8 cellular contexts compared by ENCODE assay signal in the genomic region with DNA sequence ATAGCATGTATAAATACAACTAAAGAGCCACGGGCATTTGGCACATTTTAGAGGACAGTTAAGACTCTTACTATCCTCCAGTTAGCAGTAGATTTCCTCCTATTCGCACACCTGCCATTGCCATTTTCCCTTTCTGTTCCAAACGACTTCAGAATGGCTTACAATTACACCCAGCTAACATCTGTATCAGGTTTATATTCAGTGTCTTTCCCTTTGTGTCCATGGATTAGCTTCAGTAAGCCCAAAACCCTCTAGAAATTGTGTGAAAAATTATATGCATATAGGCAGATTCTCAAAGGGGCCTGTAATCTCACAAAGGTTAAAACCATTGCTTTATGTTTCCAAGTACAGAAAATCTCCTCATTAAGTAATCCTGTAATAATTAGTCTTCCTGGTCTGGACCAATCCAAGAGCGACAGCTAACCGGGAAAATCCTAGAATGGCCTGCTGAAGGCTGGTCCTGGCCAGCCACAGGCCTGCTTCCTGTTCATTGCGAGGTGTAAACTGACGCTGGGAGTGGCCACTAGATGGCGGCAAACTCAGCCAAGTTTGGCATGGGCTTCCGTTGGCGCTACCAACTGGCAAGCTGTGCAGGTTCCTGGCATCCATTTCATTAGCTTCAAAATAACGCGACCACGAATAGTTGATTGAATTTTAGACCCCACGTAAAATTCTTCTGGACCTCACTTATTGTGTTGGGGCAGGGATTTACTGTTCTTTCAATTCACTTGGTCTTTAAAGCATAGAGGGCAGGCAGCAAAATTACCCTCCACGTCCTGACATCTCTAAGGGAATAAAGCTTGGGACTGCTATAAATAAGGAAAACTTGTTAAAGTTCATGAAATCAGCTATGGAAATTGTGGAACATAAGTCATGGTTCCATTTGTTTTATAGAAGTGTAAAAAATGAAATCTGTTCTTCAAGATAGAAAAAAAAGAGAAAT. TPM values are rescaled to one million over a fixed set of nuclear protein-coding genes. Genes with fewer than 3 reads are reported as not detected.
A peak's percentile ranks its signal among the peaks of the same experiment; 100 is the strongest.
DNase-seq lines count a peak whose midpoint lies in the region; ATAC-seq and TF ChIP-seq lines count a peak whose summit lies in the region.

No MANE protein-coding gene starts in this region.

- H3K4me1 Mint-ChIP-seq in naive thymus-derived CD4-positive, alpha-beta T cell: peaks cover 61 to 94% (median 87%) of the 10 kb centered on the region in 7 donors
- H3K4me1 Mint-ChIP-seq in stimulated activated memory B cell treated with anti-CD40 and anti-IgM and Interleukin-4, amounts not matched to agents 10 μg/mL and 1 μg/mL and 100 μg/mL, for 72 hours: peaks cover 79% of the 10 kb centered on the region

- TF ChIP-seq CTCF in epithelial cell of proximal tubule (conservative IDR thresholded peaks at IDR 0.05; ENCODE audit: low read depth, low read length): peak; percentile 91

- peak overlapping the region; percentile 65 for H3K27ac ChIP-seq in naive thymus-derived CD4-positive, alpha-beta T cell (ENCODE audit: low read depth, low read length)

- peaks cover 0 to 15% (median 4%) of the 10 kb centered on the region in 11 donors for H3K9me3 Mint-ChIP-seq in naive thymus-derived CD4-positive, alpha-beta T cell
- H3K9me3 Mint-ChIP-seq in stimulated activated memory B cell treated with anti-CD40 and anti-IgM and Interleukin-4, amounts not matched to agents 10 μg/mL and 1 μg/mL and 100 μg/mL, for 72 hours: peaks cover 3% of the 10 kb centered on the region

- H3K4me3 Mint-ChIP-seq in naive thymus-derived CD4-positive, alpha-beta T cell: peak overlapping the region; percentile 9 to 94 (median 66)
- peak overlapping the region; percentile 44 for H3K4me3 Mint-ChIP-seq in stimulated activated memory B cell treated with anti-CD40 and anti-IgM and Interleukin-4, amounts not matched to agents 10 μg/mL and 1 μg/mL and 100 μg/mL, for 72 hours

- peak overlapping the region in 8 of 9 donors; percentile 57 to 96 (median 82) for H3K27ac Mint-ChIP-seq in naive thymus-derived CD4-positive, alpha-beta T cell
- H3K27ac Mint-ChIP-seq in stimulated activated memory B cell treated with anti-CD40 and anti-IgM and Interleukin-4, amounts not matched to agents 10 μg/mL and 1 μg/mL and 100 μg/mL, for 72 hours: peak overlapping the region; percentile 71

- CTCF ChIA-PET in naive thymus-derived CD4-positive, alpha-beta T cell (lab: Charles Lee): interaction anchor here (0.6 to 6.8 kb wide), 39 partner anchors 12 to 307 kb away, joined by 3 to 87 read pairs (median 5); partner anchors contain the start of gene ARHGAP25

- no peak overlapping the region for H3K9ac ChIP-seq in NT2/D1 (ENCODE audit: insufficient read length, low read depth)

- H3K27me3 ChIP-seq in NT2/D1 (ENCODE audit: insufficient read depth, insufficient read length): no peaks in the 10 kb centered on the region
- no peaks in the 10 kb centered on the region for H3K27me3 ChIP-seq in naive thymus-derived CD4-positive, alpha-beta T cell (ENCODE audit: control insufficient read depth in 2 of 2, insufficient read depth in 2 of 2, low read length in 2 of 2)

- no peak overlapping the region for H3K4me3 ChIP-seq in NT2/D1 (ENCODE audit: insufficient read length, low read depth)
- no peak overlapping the region for H3K4me3 ChIP-seq in epithelial cell of proximal tubule (ENCODE audit: low read depth, low read length)
- H3K4me3 ChIP-seq in naive thymus-derived CD4-positive, alpha-beta T cell (ENCODE audit: low read length): peak overlapping the region; percentile 24

- H3K4me1 ChIP-seq in NT2/D1 (ENCODE audit: insufficient read depth, insufficient read length): no peaks in the 10 kb centered on the region
- H3K4me1 ChIP-seq in naive thymus-derived CD4-positive, alpha-beta T cell (ENCODE audit: control insufficient read depth in 2 of 2, insufficient read depth in 2 of 2, low read length in 2 of 2): peaks cover 82 to 83% of the 10 kb centered on the region in 2 donors

- DNase-seq in COLO829 (ENCODE audit: low spot score) (peak; percentile 82), HuH-7 (ENCODE audit: low spot score) (peak; percentile 72), NT2/D1 (ENCODE audit: low read depth, low spot score) (peak; percentile 82), epithelial cell of proximal tubule (ENCODE audit: low read depth) (peak; percentile 32)
- DNase-seq in activated CD8-positive, alpha-beta memory T cell treated with anti-CD3 and anti-CD28 coated beads, Interleukin-2, amount 50 U/mL, for 24 hours (ENCODE audit: extremely low read depth): peak; percentile 79
- DNase-seq in naive thymus-derived CD4-positive, alpha-beta T cell: peak; percentile 77 to 88 (median 85)

- no peaks in the 10 kb centered on the region for H3K27me3 Mint-ChIP-seq in naive thymus-derived CD4-positive, alpha-beta T cell
- H3K27me3 Mint-ChIP-seq in stimulated activated memory B cell treated with anti-CD40 and anti-IgM and Interleukin-4, amounts not matched to agents 10 μg/mL and 1 μg/mL and 100 μg/mL, for 72 hours: no peaks in the 10 kb centered on the region

- peaks cover 13 to 53% (median 42%) of the 10 kb centered on the region in 5 donors for H3K36me3 Mint-ChIP-seq in naive thymus-derived CD4-positive, alpha-beta T cell
- H3K36me3 Mint-ChIP-seq in stimulated activated memory B cell treated with anti-CD40 and anti-IgM and Interleukin-4, amounts not matched to agents 10 μg/mL and 1 μg/mL and 100 μg/mL, for 72 hours: peaks cover 67% of the 10 kb centered on the region

- H3K36me3 ChIP-seq in NT2/D1 (ENCODE audit: insufficient read depth, insufficient read length, low read length): no peaks in the 10 kb centered on the region
- no peaks in the 10 kb centered on the region for H3K36me3 ChIP-seq in naive thymus-derived CD4-positive, alpha-beta T cell (ENCODE audit: control insufficient read depth in 2 of 3, insufficient read depth in 3 of 3, low read length in 3 of 3)

- intact Hi-C loops in naive thymus-derived CD4-positive, alpha-beta T cell (cut with micrococcal nuclease): loop anchor here (1.0 to 5.0 kb wide), 15 partner anchors 10 to 288 kb away; partner anchors contain the start of gene ARHGAP25 (in 1 of the 2)

- POLR2A ChIA-PET in naive thymus-derived CD4-positive, alpha-beta T cell (lab: Charles Lee): interaction anchor here (0.6 to 14.3 kb wide), 24 partner anchors 11 to 160 kb away, joined by 3 to 288 read pairs (median 5); partner anchors contain the start of gene ARHGAP25

- ATAC-seq in GM21381 (IDR thresholded peaks at IDR 0.05; ENCODE audit: unreplicated experiment): peak; percentile 94
- peak; percentile 97 for ATAC-seq in naive thymus-derived CD4-positive, alpha-beta T cell
- ATAC-seq in stimulated activated memory B cell treated with anti-CD40 and anti-IgM and Interleukin-4, amounts not matched to agents 10 μg/mL and 1 μg/mL and 100 μg/mL, for 72 hours: peak; percentile 93

- no peaks in the 10 kb centered on the region for H3K9me3 ChIP-seq in NT2/D1 (ENCODE audit: insufficient read depth, low read length)
- no peaks in the 10 kb centered on the region for H3K9me3 ChIP-seq in naive thymus-derived CD4-positive, alpha-beta T cell (ENCODE audit: control insufficient read depth in 2 of 3, low read length in 3 of 3)

RNA-seq across cellular contexts. Expression of gene ARHGAP25, which starts 17.1 kb away (rescaled TPM):
- total RNA-seq in epithelial cell of proximal tubule: not detected in 2 replicates
- total RNA-seq in naive thymus-derived CD4-positive, alpha-beta T cell: 100 to 1,000 TPM in 4 of 5 experiments, 10 to 100 TPM in 1; 68.2 to 139 (median 116) TPM
- 100 to 1,000 TPM in 1 of 2 donors, 10 to 100 TPM in 1; 63.3 to 134 TPM for polyA plus RNA-seq in naive thymus-derived CD4-positive, alpha-beta T cell

Comparison
In these comparisons a context has a peak if more than half of its experiments do, and no peak if none do; other contexts are left out.
1. DNase-seq: peak in every context shown above with its lines; median percentile 85 in naive thymus-derived CD4-positive, alpha-beta T cell; 82 in COLO829; 82 in NT2/D1; 79 in activated CD8-positive, alpha-beta memory T cell treated with anti-CD3 and anti-CD28 coated beads, Interleukin-2, amount 50 U/mL, for 24 hours; 72 in HuH-7; 32 in epithelial cell of proximal tubule.
2. RNA of gene ARHGAP25, which starts 17.1 kb away (total RNA-seq): 68.2 to 139 TPM in naive thymus-derived CD4-positive, alpha-beta T cell; not detected in epithelial cell of proximal tubule; every median in the first group is over 10 times any median in the second.
3. Peak in every context shown above with its lines, with median percentiles within 50 percentile points of each other: ATAC-seq.